Comparison of ENCODE assay signal across 17 cellular contexts in genomic region chr2:197672494-197672893, GRCh38. TPM values are rescaled to one million over a fixed set of nuclear protein-coding genes. Genes with fewer than 3 reads are reported as not detected.
"Had no signal": no experiment of that assay in that cellular context is flagged by ENCODE, and none has a peak within 500 bp of the region (broad histone marks: within the 10 kb centered on the region; RNA-seq: fewer than 3 reads in every experiment).

No MANE protein-coding gene starts in this region.

- DNase-seq: activated CD4-positive, alpha-beta memory T cell treated with anti-CD3 and anti-CD28 coated beads, Interleukin-2, amount 10 ng/mL, durations not matched to agents 7 days and 5 days; activated CD4-positive, alpha-beta T cell treated with anti-CD3 and anti-CD28 coated beads for 4 hours; activated effector memory CD4-positive, alpha-beta T cell treated with anti-CD3 and anti-CD28 coated beads, Interleukin-2, amount 50 U/mL, for 16 hours; activated T-cell treated with anti-CD3 and anti-CD28 coated beads, Interleukin-2, amount 50 U/mL, for 4 hours; cerebellar nuclear complex; kidney; stimulated activated CD4-positive, alpha-beta T cell treated with anti-CD3 and anti-CD28 coated beads, Interleukin-2, amount 100 ng/mL, for 48 hours; SW 1271 had no signal

- H3K4me3 Mint-ChIP-seq: activated CD4-positive, alpha-beta memory T cell treated with anti-CD3 and anti-CD28 coated beads, Interleukin-2, amount 10 ng/mL, durations not matched to agents 7 days and 5 days; activated T-cell treated with anti-CD3 and anti-CD28 coated beads, Interleukin-2, amount 50 U/mL, for 4 hours; stimulated activated memory B cell treated with anti-CD40 and anti-IgM and Interleukin-4, amounts not matched to agents 10 μg/mL and 1 μg/mL and 100 μg/mL, for 72 hours; WTC11 had no signal

- H3K9me3 ChIP-seq: vagina had no signal

- H2AFZ ChIP-seq: parathyroid adenoma had no signal

- H3K79me2 ChIP-seq: parathyroid adenoma had no signal

- H3K27ac Mint-ChIP-seq: activated CD4-positive, alpha-beta memory T cell treated with anti-CD3 and anti-CD28 coated beads, Interleukin-2, amount 10 ng/mL, durations not matched to agents 7 days and 5 days; activated naive CD4-positive, alpha-beta T cell treated with anti-CD3 and anti-CD28 coated beads, Interleukin-2, amount 50 U/mL, for 72 hours; stimulated activated memory B cell treated with anti-CD40 and anti-IgM and Interleukin-4, amounts not matched to agents 10 μg/mL and 1 μg/mL and 100 μg/mL, for 72 hours had no signal

- H3K9ac ChIP-seq: parathyroid adenoma had no signal

- H3K4me1 ChIP-seq: parathyroid adenoma had no signal

- FAIRE-seq: kidney, TTC549 had no signal

- ATAC-seq: activated naive CD4-positive, alpha-beta T cell treated with anti-CD3 and anti-CD28 coated beads, Interleukin-2, amount 50 U/mL, for 72 hours; activated T-cell treated with anti-CD3 and anti-CD28 coated beads, Interleukin-2, amount 50 U/mL, for 4 hours; esophagus mucosa; stimulated activated memory B cell treated with anti-CD40 and anti-IgM and Interleukin-4, amounts not matched to agents 10 μg/mL and 1 μg/mL and 100 μg/mL, for 72 hours had no signal

- H3K4me1 Mint-ChIP-seq: activated CD4-positive, alpha-beta memory T cell treated with anti-CD3 and anti-CD28 coated beads, Interleukin-2, amount 10 ng/mL, durations not matched to agents 7 days and 5 days; stimulated activated memory B cell treated with anti-CD40 and anti-IgM and Interleukin-4, amounts not matched to agents 10 μg/mL and 1 μg/mL and 100 μg/mL, for 72 hours had no signal

- H3K27me3 ChIP-seq: tibial nerve, vagina had no signal

- H3K27ac ChIP-seq: parathyroid adenoma, vagina had no signal

- H3K36me3 ChIP-seq: vagina had no signal

RNA-seq across cellular contexts. Expression of gene RFTN2, which starts 2.9 kb away (rescaled TPM):
- total RNA-seq: activated CD4-positive, alpha-beta memory T cell treated with anti-CD3 and anti-CD28 coated beads, Interleukin-2, amount 10 ng/mL, durations not matched to agents 7 days and 5 days; activated naive CD4-positive, alpha-beta T cell treated with anti-CD3 and anti-CD28 coated beads, Interleukin-2, amount 50 U/mL, for 72 hours; activated T-cell treated with anti-CD3 and anti-CD28 coated beads, Interleukin-2, amount 50 U/mL, for 4 hours; T-helper 2 cell treated with Interferon-gamma antibody and Interleukin-4, amounts not matched to agents 100 ng/mL and 5 ng/mL, for 36 hours had no signal
